9 cellular contexts compared by ENCODE assay signal in the genomic region with DNA sequence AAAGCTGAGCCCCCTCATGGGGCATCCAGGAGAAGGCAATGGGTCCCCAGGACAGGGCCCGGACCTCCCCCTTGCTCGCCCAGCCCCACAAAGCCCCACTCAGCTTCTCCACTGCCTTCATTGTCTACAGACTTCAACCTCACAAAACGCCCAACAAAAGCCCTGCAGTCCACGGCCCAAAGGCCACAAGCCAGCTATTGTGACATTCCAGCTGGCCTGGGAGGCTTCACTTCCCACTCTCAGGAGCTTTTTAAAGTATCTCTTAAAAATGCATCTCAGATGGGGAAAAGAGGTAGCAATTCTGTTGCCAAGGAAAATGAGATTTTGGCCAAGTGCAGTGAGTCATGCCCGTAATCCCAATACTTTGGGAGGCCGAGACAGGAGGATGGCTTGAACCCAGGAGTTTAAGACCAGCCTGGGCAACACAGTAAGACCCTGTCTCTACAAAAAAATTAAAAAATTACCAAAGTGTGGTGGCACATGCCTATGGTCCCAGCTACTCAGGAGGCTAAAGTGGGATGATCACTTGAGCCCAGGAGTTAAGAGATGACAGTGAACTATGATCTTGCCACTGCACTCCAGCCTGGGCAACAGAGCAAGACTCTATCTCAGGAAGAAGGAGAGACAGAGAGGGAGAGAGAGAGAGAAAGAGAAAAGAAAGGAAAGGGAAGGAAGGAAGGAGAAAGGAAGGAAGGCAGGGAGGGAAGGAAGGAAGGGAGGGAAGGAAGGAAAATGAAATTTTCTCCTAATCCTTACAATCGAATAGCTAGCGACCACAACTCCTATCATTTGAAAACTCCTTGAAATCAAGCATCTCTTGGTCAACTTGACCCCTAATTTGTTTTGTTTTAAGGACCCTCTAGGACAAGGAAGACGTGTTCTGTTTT. TPM values are rescaled to one million over a fixed set of nuclear protein-coding genes. Genes with fewer than 3 reads are reported as not detected.
DNase-seq lines count a peak whose midpoint lies in the region; ATAC-seq and TF ChIP-seq lines count a peak whose summit lies in the region.
"Had no signal": no experiment of that assay in that cellular context is flagged by ENCODE, and none has a peak within 500 bp of the region (broad histone marks: within the 10 kb centered on the region; RNA-seq: fewer than 3 reads in every experiment).

No MANE protein-coding gene starts in this region.

- ATAC-seq in aorta (ENCODE audit: low FRiP score): peak; percentile 37
- no peak for ATAC-seq in HG03039 (IDR thresholded peaks at IDR 0.05; ENCODE audit: unreplicated experiment)
- ATAC-seq: activated T-helper 17 cell treated with anti-CD3 and anti-CD28 coated beads, Interleukin-2, amount 50 U/mL, for 72 hours had no signal

- H3K4me1 ChIP-seq in muscle layer of duodenum (ENCODE audit: control insufficient read depth in 1 of 2, insufficient read depth in 2 of 2, low read length in 2 of 2) (peaks cover 9 to 11% of the 10 kb centered on the region in 2 donors), aorta (ENCODE audit: control insufficient read depth in 1 of 2, insufficient read depth in 2 of 2, low read length in 2 of 2) (no peaks in the 10 kb centered on the region)

- H3K36me3 ChIP-seq in muscle layer of duodenum (ENCODE audit: control insufficient read depth in 1 of 2, insufficient read depth in 2 of 2, low read length in 2 of 2) (no peaks in the 10 kb centered on the region), aorta (ENCODE audit: control insufficient read depth in 1 of 2, insufficient read depth in 2 of 2, low read length in 1 of 2) (no peaks in the 10 kb centered on the region)

- 46 to 49% methylated on average over 9 of the region's 9 CpGs for WGBS in aorta, 2 donors

- POLR2A ChIA-PET in RWPE1 (lab: Yijun Ruan, JAX; ENCODE audit: low non-redundant PET): interaction anchor here (0.5 kb wide), 1 partner anchor 75 kb away, joined by 5 read pairs; no protein-coding TSS in a partner anchor

- H3K27me3 ChIP-seq in muscle layer of duodenum (ENCODE audit: low read depth, low read length): no peaks in the 10 kb centered on the region
- no peaks in the 10 kb centered on the region for H3K27me3 ChIP-seq in aorta (ENCODE audit: control insufficient read depth in 1 of 2, insufficient read depth in 2 of 2, low read length in 1 of 2)

- H3K4me3 ChIP-seq in fibroblast of mammary gland (ENCODE audit: control insufficient read depth, low read depth, low read length): no peak overlapping the region
- H3K4me3 ChIP-seq in muscle layer of duodenum (ENCODE audit: low read depth in 1 of 2, low read length in 2 of 2): peak overlapping the region; percentile 15 to 44
- no peak overlapping the region for H3K4me3 ChIP-seq in aorta (ENCODE audit: low read length in 2 of 2)

- DNase-seq in RWPE1 (ENCODE audit: low spot score) (no peak), fibroblast of mammary gland (ENCODE audit: low read depth) (peak; percentile 56), aorta (peak in 1 of 2 donors; percentile 67), retina (no peak), activated gamma-delta T cell (lab: John Stamatoyannopoulos, UW) (no peak)
- DNase-seq: naive B cell had no signal

- H3K9me3 ChIP-seq in muscle layer of duodenum (ENCODE audit: control insufficient read depth in 1 of 2, low read length in 2 of 2) (no peaks in the 10 kb centered on the region), aorta (ENCODE audit: control insufficient read depth, low read length) (no peaks in the 10 kb centered on the region)

- H3K27ac ChIP-seq in RWPE1: peak overlapping the region; percentile 65
- peak overlapping the region; percentile 54 for H3K27ac ChIP-seq in muscle layer of duodenum (ENCODE audit: low read length)
- no peak overlapping the region for H3K27ac ChIP-seq in aorta (ENCODE audit: low read depth in 1 of 2, low read length in 2 of 2)

- no peak for TF ChIP-seq CTCF in RWPE1 (conservative IDR thresholded peaks at IDR 0.05; ENCODE audit: low read depth)
- no peak for TF ChIP-seq CTCF in fibroblast of mammary gland (conservative IDR thresholded peaks at IDR 0.05; ENCODE audit: control insufficient read depth, insufficient read depth, low read depth, low read length)

- CTCF ChIA-PET in RWPE1 (lab: Yijun Ruan, JAX): interaction anchor here (0.6 kb wide), 1 partner anchor 240 kb away, joined by 3 read pairs; no protein-coding TSS in a partner anchor

- intact Hi-C loops in aorta (cut with DNase I): no loop called here

RNA-seq across cellular contexts. Expression of a gene that starts 31.4 kb away (rescaled TPM):
- total RNA-seq in aorta: 100 to 1,000 TPM; 124 to 128 TPM
- 100 to 1,000 TPM; 126 to 131 TPM for polyA plus RNA-seq in aorta

Comparison
In these comparisons a context has a peak if more than half of its experiments do, and no peak if none do; other contexts are left out.
1. H3K27ac ChIP-seq: peak in RWPE1 (single experiment) and muscle layer of duodenum (single experiment); none in aorta (0 of 2).
2. H3K4me3 ChIP-seq: peak in muscle layer of duodenum (2 of 2); none in fibroblast of mammary gland (single experiment) and aorta (0 of 2).